22 cellular contexts compared by ENCODE assay signal in the genomic region with DNA sequence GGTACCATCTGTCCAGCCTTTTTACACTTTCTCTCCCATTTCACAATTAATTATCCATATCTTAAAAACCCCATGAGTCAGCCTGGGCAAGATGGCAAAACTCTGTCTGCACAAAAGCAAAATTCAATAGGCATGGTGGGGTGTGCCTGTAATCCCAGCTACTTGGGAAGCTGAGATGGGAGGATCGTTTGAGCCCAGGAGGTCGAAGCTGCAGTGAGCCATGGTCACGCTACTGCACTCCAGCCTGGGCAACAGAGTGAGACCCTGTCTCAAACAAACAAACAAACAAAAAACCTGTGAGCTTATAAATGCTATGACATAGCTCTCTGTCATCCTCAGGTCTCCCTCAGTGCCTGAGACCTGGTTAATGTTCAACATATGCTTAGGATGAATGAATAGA.
A peak's percentile ranks its signal among the peaks of the same experiment; 100 is the strongest.
DNase-seq lines count a peak whose midpoint lies in the region; ATAC-seq, FAIRE-seq and TF ChIP-seq lines count a peak whose summit lies in the region.
"Had no signal": no experiment of that assay in that cellular context is flagged by ENCODE, and none has a peak within 500 bp of the region (broad histone marks: within the 10 kb centered on the region; RNA-seq: fewer than 3 reads in every experiment).

No MANE protein-coding gene starts in this region.

- BruUV-seq in Calu3 (replicated peaks; lab: Mats Ljungman, UMichigan) = no TSS peak

- H3K9me3 ChIP-seq in BLaER1 (no peaks in the 10 kb centered on the region), tibial artery (no peaks in the 10 kb centered on the region)
- H3K9me3 ChIP-seq: SK-N-SH had no signal

- H3K27me3 ChIP-seq in BLaER1 (no peaks in the 10 kb centered on the region), tibial artery (no peaks in the 10 kb centered on the region)

- no peak overlapping the region; the same call in 1 of the 2 replicates for H3K9ac ChIP-seq in BLaER1
- H3K9ac ChIP-seq: GM23248, SK-N-SH had no signal

- ATAC-seq in left cardiac atrium = no peak
- ATAC-seq: Panc1 had no signal

- intact Hi-C loops in Calu3 (cut with micrococcal nuclease; ENCODE audit: unreplicated experiment) (no loop called here), left cardiac atrium (cut with DNase I) (no loop called here), tibial artery (cut with DNase I; ENCODE audit: low total_unique reads) (no loop called here)

- H3K27me3 Mint-ChIP-seq in Calu3 (ENCODE audit: unreplicated experiment) = no peaks in the 10 kb centered on the region
- H3K27me3 Mint-ChIP-seq: CD4-positive, alpha-beta T cell had no signal

- H4K20me1 ChIP-seq in BLaER1 = no peaks in the 10 kb centered on the region

- peak overlapping the region; percentile 86 for H3K4me2 ChIP-seq in BLaER1
- H3K4me2 ChIP-seq: SK-N-SH had no signal

- DNase-seq in Calu3 = no peak
- DNase-seq in RCC 7860 (ENCODE audit: low spot score) = peak; percentile 9
- DNase-seq in renal cortical epithelial cell (ENCODE audit: low read depth) = peak; percentile 78
- DNase-seq in left cardiac atrium = no peak
- no peak for DNase-seq in tibial artery
- no peak for DNase-seq in NCI-H2029 (lab: John Stamatoyannopoulos, UW)
- DNase-seq: CD4-positive, alpha-beta T cell; COR-L47; DMS153; GM23248; H7; Karpas-422; NCI-H1092; NCI-H1436; NCI-H187; NCI-H2107; NCI-H526 treated with DMSO at 0.1 percent for 48 hours; SK-N-SH; SW 1271 had no signal

- FAIRE-seq in RCC 7860 (lab: Jason Lieb, UNC) = no peak

- no peak overlapping the region for H3K4me3 Mint-ChIP-seq in Calu3 (ENCODE audit: low read depth, unreplicated experiment)
- H3K4me3 Mint-ChIP-seq: CD4-positive, alpha-beta T cell; T-helper 1 cell treated with Interleukin-12 subunit alpha and Interleukin-12 subunit beta and Interleukin-4 antibody, amounts not matched to agents 30 μg/mL and 1 μg/mL, for 36 hours had no signal

- no peak for TF ChIP-seq CTCF in Calu3 (IDR thresholded peaks at IDR 0.05; ENCODE audit: unreplicated experiment)
- TF ChIP-seq CTCF in tibial artery (IDR thresholded peaks at IDR 0.05) = no peak

- H3K27ac Mint-ChIP-seq in Calu3 (ENCODE audit: unreplicated experiment) = peak overlapping the region; percentile 73
- H3K27ac Mint-ChIP-seq: T-helper 1 cell treated with Interleukin-12 subunit alpha and Interleukin-12 subunit beta and Interleukin-4 antibody, amounts not matched to agents 30 μg/mL and 1 μg/mL, for 36 hours had no signal

- no peaks in the 10 kb centered on the region for H3K9me3 Mint-ChIP-seq in Calu3 (ENCODE audit: low read depth, unreplicated experiment)

- H3K27ac ChIP-seq in BLaER1 = peak overlapping the region; percentile 99
- no peak overlapping the region for H3K27ac ChIP-seq in tibial artery
- H3K27ac ChIP-seq: GM23248 had no signal

- H3K4me3 ChIP-seq in BLaER1 = no peak overlapping the region
- no peak overlapping the region for H3K4me3 ChIP-seq in tibial artery
- H3K4me3 ChIP-seq: GM23248 had no signal

- peaks cover 15% of the 10 kb centered on the region for H3K36me3 Mint-ChIP-seq in Calu3 (ENCODE audit: insufficient read depth, unreplicated experiment)

- peaks cover 40% of the 10 kb centered on the region for H3K4me1 Mint-ChIP-seq in Calu3 (ENCODE audit: low read depth, unreplicated experiment)

- CTCF ChIA-PET in Calu3 (lab: Charles Lee) = interaction anchor here (0.7 kb wide), 1 partner anchor 40 kb away, joined by 3 read pairs; no protein-coding TSS in a partner anchor

- H3K36me3 ChIP-seq in BLaER1 (no peaks in the 10 kb centered on the region), tibial artery (no peaks in the 10 kb centered on the region)

- H3K4me1 ChIP-seq in BLaER1 = peaks cover 98% of the 10 kb centered on the region
- peaks cover 0 to 16% (median 0%) of the 10 kb centered on the region in 4 donors for H3K4me1 ChIP-seq in tibial artery

Comparison
In these comparisons a context has a peak if more than half of its experiments do, and no peak if none do; other contexts are left out.
1. DNase-seq: peak in RCC 7860 (single experiment) and renal cortical epithelial cell (single experiment); none in Calu3 (single experiment), left cardiac atrium (single experiment), tibial artery (0 of 2) and NCI-H2029 (single experiment).